In genomic region chr17:55818451-55819375, GRCh38 we compare ENCODE assay signal across 33 cellular contexts.
"Had no signal": no experiment of that assay in that cellular context is flagged by ENCODE, and none has a peak within 500 bp of the region (broad histone marks: within the 10 kb centered on the region; RNA-seq: fewer than 3 reads in every experiment).

No MANE protein-coding gene starts in this region.

- DNase-seq: activated CD4-positive, alpha-beta memory T cell treated with anti-CD3 and anti-CD28 coated beads for 36 hours; activated CD4-positive, alpha-beta T cell treated with anti-CD3 and anti-CD28 coated beads for 48 hours; activated CD8-positive, alpha-beta memory T cell treated with anti-CD3 and anti-CD28 coated beads, Interleukin-2, amount 50 U/mL, for 4 hours; activated effector memory CD4-positive, alpha-beta T cell treated with anti-CD3 and anti-CD28 coated beads, Interleukin-2, amount 50 U/mL, for 16 hours; activated naive CD4-positive, alpha-beta T cell treated with anti-CD3 and anti-CD28 coated beads for 36 hours; activated naive CD8-positive, alpha-beta T cell treated with anti-CD3 and anti-CD28 coated beads, Interleukin-2, amount 10 ng/mL, durations not matched to agents 7 days and 5 days; activated T-cell treated with anti-CD3 and anti-CD28 coated beads, Interleukin-2, amount 50 U/mL, for 1 hour; brain microvascular endothelial cell; effector memory CD8-positive, alpha-beta T cell; erythroblast; hippocampal formation; kidney; lower lobe of right lung; mesendoderm; mucosa of descending colon; nephron progenitor cell; ovary; retina; stimulated activated CD4-positive, alpha-beta T cell treated with anti-CD3 and anti-CD28 coated beads, Interleukin-12 subunit alpha, Interleukin-12 subunit beta, amount 100 ng/mL, for 4 hours; stimulated activated CD4-positive, alpha-beta T cell treated with anti-CD3 and anti-CD28 coated beads, Interleukin-4, amount 100 ng/mL, for 1 hour; stomach; thyroid gland; upper lobe of left lung; WERI-Rb-1 had no signal

- H3K36me3 Mint-ChIP-seq: activated CD4-positive, alpha-beta memory T cell treated with anti-CD3 and anti-CD28 coated beads for 36 hours; activated naive CD8-positive, alpha-beta T cell treated with anti-CD3 and anti-CD28 coated beads, Interleukin-2, amount 10 ng/mL, durations not matched to agents 7 days and 5 days had no signal

- H3K4me3 Mint-ChIP-seq: activated CD4-positive, alpha-beta memory T cell treated with anti-CD3 and anti-CD28 coated beads for 36 hours; activated naive CD4-positive, alpha-beta T cell treated with anti-CD3 and anti-CD28 coated beads for 36 hours; activated naive CD8-positive, alpha-beta T cell treated with anti-CD3 and anti-CD28 coated beads, Interleukin-2, amount 10 ng/mL, durations not matched to agents 7 days and 5 days; activated T-helper 1 cell treated with anti-CD3 and anti-CD28 coated beads, Interleukin-12 subunit alpha, Interleukin-12 subunit beta, Interleukin-2, Interleukin-4 antibody, amounts not matched to agents 30 ng/mL and 10 ng/mL and 1 ng/mL, durations not matched to agents 14 hours and 24 hours and 36 hours; effector memory CD8-positive, alpha-beta T cell; nephron progenitor cell had no signal

- H3K27ac Mint-ChIP-seq: activated CD4-positive, alpha-beta memory T cell treated with anti-CD3 and anti-CD28 coated beads for 36 hours; activated naive CD4-positive, alpha-beta T cell treated with anti-CD3 and anti-CD28 coated beads for 36 hours; activated naive CD8-positive, alpha-beta T cell treated with anti-CD3 and anti-CD28 coated beads, Interleukin-2, amount 10 ng/mL, durations not matched to agents 7 days and 5 days; activated T-helper 1 cell treated with anti-CD3 and anti-CD28 coated beads, Interleukin-12 subunit alpha, Interleukin-12 subunit beta, Interleukin-2, Interleukin-4 antibody, amounts not matched to agents 30 ng/mL and 10 ng/mL and 1 ng/mL, durations not matched to agents 14 hours and 24 hours and 36 hours; effector memory CD8-positive, alpha-beta T cell; nephron progenitor cell had no signal

- H3K27ac ChIP-seq: ascending aorta, brain microvascular endothelial cell, coronary artery, gastroesophageal sphincter, lower lobe of right lung, ovary, prostate gland, skin epidermis, stomach, thyroid gland, upper lobe of left lung, vagina, WERI-Rb-1 had no signal

- H3K36me3 ChIP-seq: ascending aorta, brain microvascular endothelial cell, lower lobe of right lung, ovary, prostate gland, stomach, thyroid gland, upper lobe of left lung, vagina, WERI-Rb-1 had no signal

- H3K9me3 Mint-ChIP-seq: activated naive CD8-positive, alpha-beta T cell treated with anti-CD3 and anti-CD28 coated beads, Interleukin-2, amount 10 ng/mL, durations not matched to agents 7 days and 5 days; activated T-helper 1 cell treated with anti-CD3 and anti-CD28 coated beads, Interleukin-12 subunit alpha, Interleukin-12 subunit beta, Interleukin-2, Interleukin-4 antibody, amounts not matched to agents 30 ng/mL and 10 ng/mL and 1 ng/mL, durations not matched to agents 14 hours and 24 hours and 36 hours had no signal

- H3K27me3 ChIP-seq: ascending aorta, brain microvascular endothelial cell, gastroesophageal sphincter, ovary, stomach, thyroid gland, upper lobe of left lung, vagina had no signal

- H3K9me3 ChIP-seq: ascending aorta, lower lobe of right lung, ovary, prostate gland, thyroid gland, vagina had no signal

- ATAC-seq: activated CD4-positive, CD25-positive, alpha-beta regulatory T cell treated with anti-CD3 and anti-CD28 coated beads, Interleukin-2, amount 50 U/mL, for 24 hours; effector memory CD8-positive, alpha-beta T cell; gastroesophageal sphincter; lower lobe of right lung; mucosa of descending colon; sciatic nerve had no signal

- H3K4me1 ChIP-seq: ascending aorta, lower lobe of right lung, prostate gland, thyroid gland, upper lobe of left lung, vagina had no signal

- H3K4me1 Mint-ChIP-seq: nephron progenitor cell had no signal

- H3K4me3 ChIP-seq: ascending aorta, coronary artery, gastroesophageal sphincter, lower lobe of right lung, mucosa of descending colon, ovary, prostate gland, skin epidermis, stomach, thyroid gland, upper lobe of left lung, vagina had no signal
